In genomic region chr4:122766950-122767349, GRCh38 we compare ENCODE assay signal across 1 cellular context.
A peak's percentile ranks its signal among the peaks of the same experiment; 100 is the strongest.
TF ChIP-seq lines count a peak whose summit lies in the region.

No MANE protein-coding gene starts in this region.

TF ChIP-seq in HepG2, 621 proteins besides CTCF, POLR2A, EP300 and RAD21 (continued from another document):
- TF ChIP-seq ZNF609 (CRISPR knock-in tag; IDR thresholded peaks at IDR 0.05; ENCODE audit: borderline replicate concordance) (peak; percentile 63; the same call in 1 of the 2 replicates), ZNF292 (CRISPR knock-in tag; IDR thresholded peaks at IDR 0.05; ENCODE audit: borderline replicate concordance, low read depth) (peak; percentile 73; the same call in 1 of the 2 replicates), ZNF496 (CRISPR knock-in tag; IDR thresholded peaks at IDR 0.05; ENCODE audit: insufficient replicate concordance) (no peak)
